8 cellular contexts compared by ENCODE assay signal in the genomic region with DNA sequence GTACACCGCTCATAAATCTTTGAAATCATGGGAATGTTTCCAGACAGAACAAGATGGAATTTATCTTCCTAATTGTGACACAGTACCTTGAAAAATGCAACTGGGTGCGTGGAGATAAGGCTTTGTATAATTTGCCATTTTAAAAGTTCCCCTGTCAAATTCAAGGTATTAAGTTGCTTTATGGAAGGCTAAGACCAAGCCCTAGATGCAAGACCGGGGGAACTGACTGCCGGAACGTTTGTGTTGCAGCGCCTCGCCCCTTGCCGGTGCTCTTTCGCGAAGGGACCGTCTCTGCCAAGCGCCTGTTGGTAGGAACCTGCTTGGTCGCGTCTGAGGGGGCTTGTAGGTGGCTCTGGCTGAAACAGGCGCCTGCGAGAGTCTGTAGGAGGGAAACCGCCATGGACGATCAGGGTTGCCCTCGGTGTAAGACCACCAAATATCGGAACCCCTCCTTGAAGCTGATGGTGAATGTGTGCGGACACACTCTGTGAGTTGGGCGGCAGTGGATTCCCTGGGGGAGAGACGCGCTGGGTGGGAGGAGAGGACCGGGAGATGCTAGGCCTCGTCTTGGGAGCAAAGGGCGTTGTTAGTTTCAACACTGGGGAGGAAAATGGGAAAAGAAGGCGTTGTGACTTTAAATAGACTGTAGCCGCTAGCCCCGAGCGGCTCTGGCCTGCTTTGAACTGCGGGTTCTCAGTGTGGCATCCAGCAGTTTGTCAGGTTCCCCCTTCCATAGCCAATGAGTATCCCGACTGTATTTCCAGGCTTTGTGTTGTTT. TPM values are rescaled to one million over a fixed set of nuclear protein-coding genes. Genes with fewer than 3 reads are reported as not detected.
DNase-seq lines count a peak whose midpoint lies in the region; ATAC-seq and TF ChIP-seq lines count a peak whose summit lies in the region.

A gene (plus strand): TSS at position 297 of the 778 bp plus-strand sequence. CDS start 102 bp downstream, at position 399.

- peak within 1 kb of the TSS; percentile 99 for H3K4me3 ChIP-seq in iPS-11a (ENCODE audit: low read depth, low read length)
- peak within 1 kb of the TSS; percentile 69 to 84 (median 76) for H3K4me3 ChIP-seq in gastrocnemius medialis

- in situ Hi-C loops in gastrocnemius medialis (cut with MboI; ENCODE audit: low sequenced_read_pairs in 4 of 4): loop anchor here in 1 of 4 donors (10.0 kb wide), 1 partner anchor 100 kb away; no protein-coding TSS in a partner anchor

- no peaks in the 10 kb centered on the region for H3K27me3 ChIP-seq in gastrocnemius medialis

- DNase-seq in NCI-H1694 treated with DMSO at 0.1 percent for 48 hours (lab: John Stamatoyannopoulos, UW): peak; percentile 93
- peak; percentile 55 for DNase-seq in T-helper 9 cell
- peak; percentile 92 for DNase-seq in astrocyte of the hippocampus (ENCODE audit: low read depth, low spot score)
- peak; percentile 76 to 77 for DNase-seq in gastrocnemius medialis
- no peak for DNase-seq in GM19240 (ENCODE audit: insufficient read length, low spot score)

- H3K4me1 ChIP-seq in gastrocnemius medialis: peaks cover 32 to 37% of the 10 kb centered on the region in 2 donors

- no peaks in the 10 kb centered on the region for H3K36me3 ChIP-seq in gastrocnemius medialis

- intact Hi-C loops in gastrocnemius medialis (cut with DNase I; ENCODE audit: low total_unique reads): loop anchor here (2.0 to 10.0 kb wide), 3 partner anchors 246 to 790 kb away; a partner anchor contains a TSS

- ATAC-seq in GM18498 (IDR thresholded peaks at IDR 0.05; ENCODE audit: unreplicated experiment): peak; percentile 99
- ATAC-seq in HG02884 (IDR thresholded peaks at IDR 0.05; ENCODE audit: unreplicated experiment): peak; percentile 97
- ATAC-seq in gastrocnemius medialis: peak; percentile 72 to 73

- no peaks in the 10 kb centered on the region for H3K9me3 ChIP-seq in gastrocnemius medialis

- peak in 2 of 5 experiments; percentile 23 to 26 for TF ChIP-seq CTCF in gastrocnemius medialis (IDR thresholded peaks at IDR 0.05 in 4 of 5, conservative IDR thresholded peaks at IDR 0.05 in 1 of 5)

- peak; percentile 54 to 65 for TF ChIP-seq POLR2A in gastrocnemius medialis (IDR thresholded peaks at IDR 0.05)

- peak within 1 kb of the TSS; percentile 90 to 94 (median 92) for H3K27ac ChIP-seq in gastrocnemius medialis

RNA-seq across cellular contexts. Expression of the gene that starts here (rescaled TPM):
- 10 to 100 TPM; 50.1 to 69.2 (median 62.0) TPM for total RNA-seq in gastrocnemius medialis
